15 cellular contexts compared by ENCODE assay signal in genomic region chr15:74791667-74792066, GRCh38. TPM values are rescaled to one million over a fixed set of nuclear protein-coding genes. Genes with fewer than 3 reads are reported as not detected.
DNase-seq lines count a peak whose midpoint lies in the region; ATAC-seq, FAIRE-seq and TF ChIP-seq lines count a peak whose summit lies in the region.
"Had no signal": no experiment of that assay in that cellular context is flagged by ENCODE, and none has a peak within 500 bp of the region (broad histone marks: within the 10 kb centered on the region; RNA-seq: fewer than 3 reads in every experiment).

No MANE protein-coding gene starts in this region.

- TF ChIP-seq CTCF in GM06990 (IDR thresholded peaks at IDR 0.05; ENCODE audit: insufficient read depth, low read length, poor library complexity, severe bottlenecking) (no peak), mucosa of descending colon (IDR thresholded peaks at IDR 0.05) (no peak)

- ATAC-seq in activated CD8-positive, alpha-beta T cell treated with anti-CD3 and anti-CD28 coated beads, Interleukin-2, amount 10 ng/mL, durations not matched to agents 7 days and 5 days: no peak
- ATAC-seq in mucosa of descending colon: no peak
- no peak for ATAC-seq in HG02970 (IDR thresholded peaks at IDR 0.05; ENCODE audit: low FRiP score, unreplicated experiment)
- ATAC-seq: GM23338 had no signal

- DNase-seq in GM06990 (ENCODE audit: extremely low read depth, insufficient read length): no peak
- no peak for DNase-seq in activated CD8-positive, alpha-beta T cell treated with anti-CD3 and anti-CD28 coated beads, Interleukin-2, amount 10 ng/mL, durations not matched to agents 7 days and 5 days
- peak; percentile 70 for DNase-seq in islet precursor cell
- DNase-seq in mucosa of descending colon: no peak
- no peak for DNase-seq in NCI-H1930 (lab: John Stamatoyannopoulos, UW)
- no peak for DNase-seq in RCC 7860 (ENCODE audit: low spot score)
- DNase-seq: head of caudate nucleus, NCI-H1105, NCI-H774, ovary had no signal

- H3K9me3 ChIP-seq in mucosa of descending colon: no peaks in the 10 kb centered on the region
- H3K9me3 ChIP-seq: ovary had no signal

- FAIRE-seq in RCC 7860 (lab: Jason Lieb, UNC): no peak

- H2AFZ ChIP-seq in ACC112 (ENCODE audit: low read length, unreplicated experiment): no peak overlapping the region
- H2AFZ ChIP-seq: GM23338 had no signal

- no peak overlapping the region for H3K4me3 ChIP-seq in ACC112 (ENCODE audit: low read depth, low read length)
- H3K4me3 ChIP-seq in GM06990 (replicated peaks; ENCODE audit: low read depth, low read length): peak overlapping the region; percentile 29
- no peak overlapping the region for H3K4me3 ChIP-seq in mucosa of descending colon
- H3K4me3 ChIP-seq: GM23338, ovary had no signal

- peaks cover 69% of the 10 kb centered on the region for H3K36me3 Mint-ChIP-seq in activated CD8-positive, alpha-beta T cell treated with anti-CD3 and anti-CD28 coated beads, Interleukin-2, amount 10 ng/mL, durations not matched to agents 7 days and 5 days (ENCODE audit: low read depth)

- no peaks in the 10 kb centered on the region for H3K27me3 Mint-ChIP-seq in activated CD8-positive, alpha-beta T cell treated with anti-CD3 and anti-CD28 coated beads, Interleukin-2, amount 10 ng/mL, durations not matched to agents 7 days and 5 days (ENCODE audit: low read depth)

- H3K79me2 ChIP-seq in ACC112 (ENCODE audit: control insufficient read depth, insufficient read depth, low read length, unreplicated experiment): peaks cover 81% of the 10 kb centered on the region

- CTCF ChIA-PET in activated CD8-positive, alpha-beta T cell treated with anti-CD3 and anti-CD28 coated beads, Interleukin-2, amount 10 ng/mL, durations not matched to agents 7 days and 5 days (lab: Charles Lee): interaction anchor here (4.6 to 25.5 kb wide), 2 partner anchors 13 to 157 kb away, joined by 33 to 1683 read pairs; partner anchors contain the start of gene CSK

- H3K9me3 Mint-ChIP-seq in activated CD8-positive, alpha-beta T cell treated with anti-CD3 and anti-CD28 coated beads, Interleukin-2, amount 10 ng/mL, durations not matched to agents 7 days and 5 days (ENCODE audit: insufficient read depth): no peaks in the 10 kb centered on the region
- H3K9me3 Mint-ChIP-seq: GM23338 had no signal

- peak overlapping the region; percentile 82 for H3K27ac Mint-ChIP-seq in activated CD8-positive, alpha-beta T cell treated with anti-CD3 and anti-CD28 coated beads, Interleukin-2, amount 10 ng/mL, durations not matched to agents 7 days and 5 days
- H3K27ac Mint-ChIP-seq: GM23338 had no signal

- intact Hi-C loops in mucosa of descending colon (cut with DNase I, micrococcal nuclease): no loop called here

- H3K36me3 ChIP-seq in ACC112 (ENCODE audit: insufficient read depth, low read length): no peaks in the 10 kb centered on the region
- peaks cover 17% of the 10 kb centered on the region for H3K36me3 ChIP-seq in GM06990 (ENCODE audit: control insufficient read depth, insufficient read depth, low read length)
- no peaks in the 10 kb centered on the region for H3K36me3 ChIP-seq in mucosa of descending colon (ENCODE audit: low read depth)
- H3K36me3 ChIP-seq: ovary had no signal

- H3K4me3 Mint-ChIP-seq in activated CD8-positive, alpha-beta T cell treated with anti-CD3 and anti-CD28 coated beads, Interleukin-2, amount 10 ng/mL, durations not matched to agents 7 days and 5 days: peak overlapping the region; percentile 19
- H3K4me3 Mint-ChIP-seq: GM23338 had no signal

- H3K4me1 ChIP-seq in ACC112 (ENCODE audit: control insufficient read depth, insufficient read depth, low read length, unreplicated experiment): peaks cover 47% of the 10 kb centered on the region
- peaks cover 54% of the 10 kb centered on the region for H3K4me1 ChIP-seq in mucosa of descending colon (ENCODE audit: low read depth)

- H3K27ac ChIP-seq in ACC112 (ENCODE audit: low read depth, low read length): peak overlapping the region; percentile 75; the same call in 1 of the 2 replicates
- H3K27ac ChIP-seq: ovary had no signal

- no peaks in the 10 kb centered on the region for H3K27me3 ChIP-seq in ACC112 (ENCODE audit: insufficient read depth, low read length)
- no peaks in the 10 kb centered on the region for H3K27me3 ChIP-seq in GM06990 (replicated peaks; ENCODE audit: control insufficient read depth, insufficient read depth, low read length)
- H3K27me3 ChIP-seq: ovary had no signal

- H3K4me1 Mint-ChIP-seq in activated CD8-positive, alpha-beta T cell treated with anti-CD3 and anti-CD28 coated beads, Interleukin-2, amount 10 ng/mL, durations not matched to agents 7 days and 5 days (ENCODE audit: low read depth): peaks cover 93% of the 10 kb centered on the region

- POLR2A ChIA-PET in activated CD8-positive, alpha-beta T cell treated with anti-CD3 and anti-CD28 coated beads, Interleukin-2, amount 10 ng/mL, durations not matched to agents 7 days and 5 days (lab: Charles Lee): interaction anchor here (1.0 to 20.1 kb wide), 2 partner anchors 13 to 52 kb away, joined by 3 to 670 read pairs; partner anchors contain the start of genes CSK and ULK3

RNA-seq across cellular contexts. Expression of gene CSK, which starts 9.8 kb away (rescaled TPM):
- 100 to 1,000 TPM; 314 to 330 TPM for total RNA-seq in activated CD8-positive, alpha-beta T cell treated with anti-CD3 and anti-CD28 coated beads, Interleukin-2, amount 10 ng/mL, durations not matched to agents 7 days and 5 days
- 100 to 1,000 TPM in 1 of 3 donors, 10 to 100 TPM in 2; 66.2 to 103 (median 90.5) TPM for total RNA-seq in mucosa of descending colon

RNA-seq across cellular contexts. Expression of gene LMAN1L, which starts 21.0 kb away (rescaled TPM):
- total RNA-seq in activated CD8-positive, alpha-beta T cell treated with anti-CD3 and anti-CD28 coated beads, Interleukin-2, amount 10 ng/mL, durations not matched to agents 7 days and 5 days: 1 to 10 TPM in 1 of 2 experiments, under 1 TPM in 1; 0.47 to 1.0 TPM
- under 1 TPM; 0.32 to 0.60 (median 0.55) TPM for total RNA-seq in mucosa of descending colon
- total RNA-seq: GM23338, ovary, SK-MEL-5 had no signal

RNA-seq across cellular contexts. Expression of gene CPLX3, which starts 34.8 kb away (rescaled TPM):
- total RNA-seq in activated CD8-positive, alpha-beta T cell treated with anti-CD3 and anti-CD28 coated beads, Interleukin-2, amount 10 ng/mL, durations not matched to agents 7 days and 5 days: not detected
- total RNA-seq in mucosa of descending colon: under 1 TPM in 2 of 3 donors, not detected in 1; 0.16 to 0.19 TPM
- total RNA-seq: ovary, SK-MEL-5 had no signal

RNA-seq across cellular contexts. Expression of gene CYP1A2, which starts 43.0 kb away (rescaled TPM):
- not detected for total RNA-seq in activated CD8-positive, alpha-beta T cell treated with anti-CD3 and anti-CD28 coated beads, Interleukin-2, amount 10 ng/mL, durations not matched to agents 7 days and 5 days
- not detected for total RNA-seq in mucosa of descending colon
- total RNA-seq: GM23338, lower leg skin, SK-MEL-5 had no signal

RNA-seq across cellular contexts. Expression of gene ULK3, which starts 51.3 kb away (rescaled TPM):
- total RNA-seq in activated CD8-positive, alpha-beta T cell treated with anti-CD3 and anti-CD28 coated beads, Interleukin-2, amount 10 ng/mL, durations not matched to agents 7 days and 5 days: 10 to 100 TPM; 56.9 to 58.0 TPM
- total RNA-seq in mucosa of descending colon: 10 to 100 TPM; 66.5 to 89.3 (median 73.1) TPM
